In genomic region chr21:45870851-45871615, GRCh38 we compare ENCODE assay signal across 14 cellular contexts.
"Had no signal": no experiment of that assay in that cellular context is flagged by ENCODE, and none has a peak within 500 bp of the region (broad histone marks: within the 10 kb centered on the region; RNA-seq: fewer than 3 reads in every experiment).

No MANE protein-coding gene starts in this region.

- H3K36me3 Mint-ChIP-seq: naive B cell had no signal

- ATAC-seq: activated T-cell treated with anti-CD3 and anti-CD28 coated beads, Interleukin-2, amount 50 U/mL, for 72 hours; heart right ventricle; right lobe of liver; T-helper 17 cell had no signal

- H3K27ac ChIP-seq: cardiac muscle cell, colonic mucosa, heart right ventricle, prostate gland, right lobe of liver, stomach, thoracic aorta, vagina had no signal

- H3K4me3 Mint-ChIP-seq: activated B cell treated with CpG ODN at 0.5 μM for 24 hours; activated T-cell treated with anti-CD3 and anti-CD28 coated beads, Interleukin-2, amount 50 U/mL, for 72 hours; naive B cell; T-helper 17 cell had no signal

- H3K9me3 Mint-ChIP-seq: activated B cell treated with CpG ODN at 0.5 μM for 24 hours; activated T-cell treated with anti-CD3 and anti-CD28 coated beads, Interleukin-2, amount 50 U/mL, for 72 hours; naive B cell had no signal

- H3K9me3 ChIP-seq: colonic mucosa, heart right ventricle, prostate gland, right lobe of liver, stomach, thoracic aorta, vagina had no signal

- H3K27me3 ChIP-seq: cardiac muscle cell, colonic mucosa, right lobe of liver, vagina had no signal

- H3K27ac Mint-ChIP-seq: activated B cell treated with CpG ODN at 0.5 μM for 24 hours; activated T-cell treated with anti-CD3 and anti-CD28 coated beads, Interleukin-2, amount 50 U/mL, for 72 hours; naive B cell; T-helper 17 cell had no signal

- H3K4me3 ChIP-seq: cardiac muscle cell, colonic mucosa, heart right ventricle, prostate gland, right lobe of liver, stomach, thoracic aorta, vagina had no signal

- H3K4me1 ChIP-seq: colonic mucosa, prostate gland, right lobe of liver had no signal

- H3K36me3 ChIP-seq: cardiac muscle cell, colonic mucosa, heart right ventricle, prostate gland, right lobe of liver, stomach, thoracic aorta, vagina had no signal

- H3K27me3 Mint-ChIP-seq: activated B cell treated with CpG ODN at 0.5 μM for 24 hours had no signal

- DNase-seq: activated B cell treated with CpG ODN at 0.5 μM for 24 hours; activated naive CD4-positive, alpha-beta T cell; activated T-cell treated with anti-CD3 and anti-CD28 coated beads, Interleukin-2, amount 50 U/mL, for 72 hours; colonic mucosa; heart right ventricle; naive B cell; stimulated activated CD4-positive, alpha-beta T cell treated with anti-CD3 and anti-CD28 coated beads, Interleukin-4, amount 100 ng/mL, for 24 hours; T-helper 17 cell had no signal
